Comparison of ENCODE assay signal across 7 cellular contexts in genomic region chr15:58438956-58439355, GRCh38. TPM values are rescaled to one million over a fixed set of nuclear protein-coding genes. Genes with fewer than 3 reads are reported as not detected.
DNase-seq lines count a peak whose midpoint lies in the region; ATAC-seq, FAIRE-seq and TF ChIP-seq lines count a peak whose summit lies in the region.

No MANE protein-coding gene starts in this region.

- H3K27ac Mint-ChIP-seq in activated T-cell treated with anti-CD3 and anti-CD28 coated beads, Interleukin-2, amount 50 U/mL, for 24 hours, result no peak overlapping the region

- H3K27me3 ChIP-seq in MM.1S (replicated peaks; ENCODE audit: insufficient read depth, low read length), result no peaks in the 10 kb centered on the region
- H3K27me3 ChIP-seq in pancreas, result no peaks in the 10 kb centered on the region

- TF ChIP-seq POLR2A in erythroblast (IDR thresholded peaks at IDR 0.05; ENCODE audit: low read length), result no peak

- no peaks in the 10 kb centered on the region for H3K9me2 ChIP-seq in MM.1S (replicated peaks; ENCODE audit: insufficient read depth, low read length)

- intact Hi-C loops in pancreas (cut with DNase I), result loop anchor here in 1 of 3 donors (10.0 kb wide), 1 partner anchor 316 kb away; no protein-coding TSS in a partner anchor

- TF ChIP-seq CTCF in MM.1S (IDR thresholded peaks at IDR 0.05; ENCODE audit: low read length) (peak; percentile 15; the same call in 1 of the 2 replicates), pancreas (IDR thresholded peaks at IDR 0.05) (no peak)

- H3K79me2 ChIP-seq in MM.1S (ENCODE audit: low read length), result no peaks in the 10 kb centered on the region

- peaks cover 27% of the 10 kb centered on the region for H3K4me1 Mint-ChIP-seq in activated T-cell treated with anti-CD3 and anti-CD28 coated beads, Interleukin-2, amount 50 U/mL, for 24 hours (ENCODE audit: low read depth)

- no peaks in the 10 kb centered on the region for H3F3A ChIP-seq in MM.1S (ENCODE audit: insufficient read depth, low read length)

- ATAC-seq in pancreas (peak; percentile 28 to 61 (median 51)), HG03039 (IDR thresholded peaks at IDR 0.05; ENCODE audit: unreplicated experiment) (no peak)

- no peaks in the 10 kb centered on the region for H4K20me1 ChIP-seq in MM.1S (ENCODE audit: insufficient read depth, low read length)

- H3K4me3 Mint-ChIP-seq in activated T-cell treated with anti-CD3 and anti-CD28 coated beads, Interleukin-2, amount 50 U/mL, for 24 hours, result no peak overlapping the region

- no peak overlapping the region for H3K9ac ChIP-seq in MM.1S (ENCODE audit: low read length)

- no peak overlapping the region for H3K4me2 ChIP-seq in MM.1S (ENCODE audit: low read depth, low read length)

- no peak overlapping the region for H2AFZ ChIP-seq in MM.1S (ENCODE audit: low read length)

- no peaks in the 10 kb centered on the region for H3K9me3 ChIP-seq in MM.1S (replicated peaks; ENCODE audit: insufficient read depth, low read length)
- H3K9me3 ChIP-seq in pancreas, result no peaks in the 10 kb centered on the region

- no peak overlapping the region for H3K27ac ChIP-seq in MM.1S (ENCODE audit: low read length)
- peak overlapping the region in 3 of 4 donors; percentile 61 to 93 (median 89) for H3K27ac ChIP-seq in pancreas

- WGBS in pancreas, 2 donors, result 66 to 68% methylated on average over 7 of the region's 7 CpGs

- H3K27me3 Mint-ChIP-seq in activated T-cell treated with anti-CD3 and anti-CD28 coated beads, Interleukin-2, amount 50 U/mL, for 24 hours, result no peaks in the 10 kb centered on the region

- H3K36me3 Mint-ChIP-seq in activated T-cell treated with anti-CD3 and anti-CD28 coated beads, Interleukin-2, amount 50 U/mL, for 24 hours (ENCODE audit: low read depth), result no peaks in the 10 kb centered on the region

- H3K9me3 Mint-ChIP-seq in activated T-cell treated with anti-CD3 and anti-CD28 coated beads, Interleukin-2, amount 50 U/mL, for 24 hours, result no peaks in the 10 kb centered on the region

- DNase-seq in GDM1 (lab: John Stamatoyannopoulos, UW), result peak; percentile 57
- DNase-seq in MM.1S, result no peak
- DNase-seq in SKM-1 (lab: John Stamatoyannopoulos, UW; ENCODE audit: unreplicated experiment), result peak; percentile 36
- DNase-seq in erythroblast (lab: John Stamatoyannopoulos, UW), result peak; percentile 66 to 75
- DNase-seq in pancreas, result peak in 1 of 6 donors; percentile 43
- no peak for DNase-seq in activated T-cell treated with anti-CD3 and anti-CD28 coated beads, Interleukin-2, amount 50 U/mL, for 24 hours

- FAIRE-seq in pancreas (lab: Jason Lieb, UNC), result no peak

- H3K4me3 ChIP-seq in MM.1S (ENCODE audit: low read length), result no peak overlapping the region
- no peak overlapping the region for H3K4me3 ChIP-seq in pancreas

- H3K36me3 ChIP-seq in MM.1S (replicated peaks; ENCODE audit: insufficient read depth, low read length), result no peaks in the 10 kb centered on the region
- H3K36me3 ChIP-seq in pancreas, result no peaks in the 10 kb centered on the region

- peaks cover 13% of the 10 kb centered on the region for H3K4me1 ChIP-seq in MM.1S (ENCODE audit: low read length)
- H3K4me1 ChIP-seq in pancreas, result peaks cover 12 to 33% (median 18%) of the 10 kb centered on the region in 3 donors

RNA-seq across cellular contexts. Expression of gene LIPC, which starts 7.2 kb away (rescaled TPM):
- 1 to 10 TPM in 5 of 6 donors, under 1 TPM in 1; 0.69 to 5.5 (median 1.5) TPM for total RNA-seq in pancreas
- polyA plus RNA-seq in pancreas, result 1 to 10 TPM; 1.1 to 2.3 TPM

Comparison
In these comparisons a context has a peak if more than half of its experiments do, and no peak if none do; other contexts are left out.
1. DNase-seq: peak in GDM1 (single experiment), SKM-1 (single experiment) and erythroblast (2 of 2); none in MM.1S (single experiment) and activated T-cell treated with anti-CD3 and anti-CD28 coated beads, Interleukin-2, amount 50 U/mL, for 24 hours (single experiment).